ENCODE assay signal across 8 cellular contexts in genomic region chr11:128757235-128757711, GRCh38.
A peak's percentile ranks its signal among the peaks of the same experiment; 100 is the strongest.
DNase-seq lines count a peak whose midpoint lies in the region; ATAC-seq and TF ChIP-seq lines count a peak whose summit lies in the region.

No MANE protein-coding gene starts in this region.

- no peaks in the 10 kb centered on the region for H3K9me3 Mint-ChIP-seq in CD8-positive, alpha-beta T cell
- no peaks in the 10 kb centered on the region for H3K9me3 Mint-ChIP-seq in central memory CD8-positive, alpha-beta T cell

- H3K36me3 Mint-ChIP-seq in CD8-positive, alpha-beta T cell, result peaks cover 73% of the 10 kb centered on the region
- H3K36me3 Mint-ChIP-seq in central memory CD8-positive, alpha-beta T cell (ENCODE audit: insufficient read depth), result peaks cover 49% of the 10 kb centered on the region

- peaks cover 67% of the 10 kb centered on the region for H3K4me1 ChIP-seq in CD8-positive, alpha-beta T cell (ENCODE audit: insufficient read depth, low read length)

- peak; percentile 99 for ATAC-seq in CD8-positive, alpha-beta T cell
- ATAC-seq in GM19468 (IDR thresholded peaks at IDR 0.05; ENCODE audit: extremely low read depth, unreplicated experiment) (peak; percentile 73), HG03469 (IDR thresholded peaks at IDR 0.05; ENCODE audit: unreplicated experiment) (peak; percentile 71)
- ATAC-seq in central memory CD8-positive, alpha-beta T cell (replicated peaks; ENCODE audit: extremely low read depth, poor library complexity, severe bottlenecking), result peak; percentile 94

- H3K4me1 Mint-ChIP-seq in CD8-positive, alpha-beta T cell (ENCODE audit: low read depth), result peaks cover 89% of the 10 kb centered on the region
- peaks cover 72% of the 10 kb centered on the region for H3K4me1 Mint-ChIP-seq in central memory CD8-positive, alpha-beta T cell

- no peaks in the 10 kb centered on the region for H3K9me3 ChIP-seq in CD8-positive, alpha-beta T cell (ENCODE audit: low read length)

- CTCF ChIA-PET in CD8-positive, alpha-beta T cell (lab: Charles Lee), result interaction anchor here (0.5 to 4.7 kb wide), 43 partner anchors 11 to 600 kb away, joined by 3 to 59 read pairs (median 4); partner anchors contain the start of gene FLI1

- POLR2A ChIA-PET in CD8-positive, alpha-beta T cell (lab: Charles Lee), result interaction anchor here (0.7 to 2.2 kb wide), 7 partner anchors 19 to 127 kb away, joined by 3 to 6 read pairs (median 4); no protein-coding TSS in a partner anchor

- H3K36me3 ChIP-seq in CD8-positive, alpha-beta T cell (ENCODE audit: insufficient read depth, low read length), result peaks cover 35% of the 10 kb centered on the region

- H3K4me3 Mint-ChIP-seq in CD8-positive, alpha-beta T cell, result peak overlapping the region; percentile 35
- peak overlapping the region; percentile 40 for H3K4me3 Mint-ChIP-seq in central memory CD8-positive, alpha-beta T cell

- H3K27me3 ChIP-seq in CD8-positive, alpha-beta T cell (ENCODE audit: insufficient read depth, low read length), result no peaks in the 10 kb centered on the region

- peak overlapping the region; percentile 88 for H3K27ac Mint-ChIP-seq in CD8-positive, alpha-beta T cell
- peak overlapping the region; percentile 99 for H3K27ac Mint-ChIP-seq in central memory CD8-positive, alpha-beta T cell (ENCODE audit: low read depth)

- no peaks in the 10 kb centered on the region for H3K27me3 Mint-ChIP-seq in CD8-positive, alpha-beta T cell (ENCODE audit: low read depth)
- H3K27me3 Mint-ChIP-seq in central memory CD8-positive, alpha-beta T cell, result no peaks in the 10 kb centered on the region

- intact Hi-C loops in CD8-positive, alpha-beta T cell (cut with DNase I, micrococcal nuclease), result loop anchor here (1.0 to 10.0 kb wide), 17 partner anchors 32 to 726 kb away; partner anchors contain the start of gene FLI1 (in 2 of the 2)

- peak; percentile 48 to 78 (median 66) for DNase-seq in CD8-positive, alpha-beta T cell
- DNase-seq in central memory CD8-positive, alpha-beta T cell (ENCODE audit: low spot score in 2 of 2), result peak; percentile 42 to 68
- peak; percentile 43 for DNase-seq in pulmonary artery endothelial cell (ENCODE audit: low read depth, low spot score)
- DNase-seq in OCI-M2 (lab: John Stamatoyannopoulos, UW; ENCODE audit: unreplicated experiment), result no peak
- no peak for DNase-seq in HK-2 (ENCODE audit: unreplicated experiment)

- H3K27ac ChIP-seq in CD8-positive, alpha-beta T cell (ENCODE audit: low read depth, low read length), result no peak overlapping the region

- peak; percentile 76 for TF ChIP-seq CTCF in CD8-positive, alpha-beta T cell (IDR thresholded peaks at IDR 0.05)
- TF ChIP-seq CTCF in WI38 (IDR thresholded peaks at IDR 0.05; ENCODE audit: low read depth, low read length), result peak; percentile 43

- no peak overlapping the region for H3K4me3 ChIP-seq in CD8-positive, alpha-beta T cell (ENCODE audit: low read depth, low read length)
- no peak overlapping the region for H3K4me3 ChIP-seq in WI38 (ENCODE audit: low read depth, low read length)

Comparison
In these comparisons a context has a peak if more than half of its experiments do, and no peak if none do; other contexts are left out.
1. DNase-seq: peak in CD8-positive, alpha-beta T cell (7 of 7), central memory CD8-positive, alpha-beta T cell (2 of 2) and pulmonary artery endothelial cell (single experiment); none in OCI-M2 (single experiment) and HK-2 (single experiment).
2. Peak in every context shown above with its lines, with median percentiles within 50 percentile points of each other: ATAC-seq.